ENCODE assay signal across 8 cellular contexts in the genomic region with DNA sequence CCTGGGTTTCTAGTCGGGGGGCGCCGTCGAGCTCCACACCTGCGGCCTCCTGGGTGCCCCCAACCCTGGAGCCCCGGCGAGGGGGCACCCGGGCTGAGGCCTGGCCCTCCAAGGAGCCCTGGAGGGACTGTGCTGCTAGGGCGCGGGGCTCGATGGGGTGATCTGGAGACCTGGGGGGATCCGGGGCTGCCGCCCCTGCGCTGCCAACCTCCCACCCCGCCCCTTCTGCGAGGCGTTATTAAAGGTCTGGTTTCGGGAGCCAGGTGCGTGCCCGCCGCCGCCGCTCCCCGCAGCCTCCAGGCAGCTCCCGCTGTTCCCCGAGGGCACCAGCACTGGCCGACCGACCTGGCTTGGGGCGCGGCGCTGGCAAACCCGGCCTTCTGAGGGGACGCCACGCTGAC. TPM values are rescaled to one million over a fixed set of nuclear protein-coding genes. Genes with fewer than 3 reads are reported as not detected.
A peak's percentile ranks its signal among the peaks of the same experiment; 100 is the strongest.
DNase-seq lines count a peak whose midpoint lies in the region; ATAC-seq and TF ChIP-seq lines count a peak whose summit lies in the region.

No MANE protein-coding gene starts in this region.

- POLR2A ChIA-PET in A673 (lab: Charles Lee; ENCODE audit: low non-redundant PET) (interaction anchor here (0.6 kb wide), 1 partner anchor 134 kb away, joined by 3 read pairs; no protein-coding TSS in a partner anchor), HEK293 (lab: Yijun Ruan, JAX) (interaction anchor here (0.6 to 1.6 kb wide), 9 partner anchors 11 to 778 kb away, joined by 3 to 9 read pairs (median 4); partner anchors contain the start of genes ADARB1, PTTG1IP and UBE2G2)

- TF ChIP-seq POLR2A in body of pancreas (IDR thresholded peaks at IDR 0.05): no peak

- peaks cover 4% of the 10 kb centered on the region for H3K4me1 ChIP-seq in A673 (ENCODE audit: insufficient read depth, low read length, poor library complexity, severe bottlenecking)
- no peaks in the 10 kb centered on the region; the same call in 1 of the 2 replicates for H3K4me1 ChIP-seq in HEK293 (ENCODE audit: control insufficient read depth, insufficient read depth, low read length)
- H3K4me1 ChIP-seq in body of pancreas: peaks cover 42% of the 10 kb centered on the region
- H3K4me1 ChIP-seq in mononuclear cell (ENCODE audit: insufficient read depth, low read length): peaks cover 25% of the 10 kb centered on the region

- H3K36me3 ChIP-seq in A673 (ENCODE audit: insufficient read depth, low read length, poor library complexity, severe bottlenecking) (peaks cover 22% of the 10 kb centered on the region), HEK293 (ENCODE audit: control insufficient read depth in 2 of 2, insufficient read depth in 1 of 2, low read length in 2 of 2) (peaks cover 0 to 42% of the 10 kb centered on the region in 2 experiments; a peak in 2 of 3 replicates), body of pancreas (replicated peaks in 1 of 2; ENCODE audit: insufficient read depth in 1 of 2, low read depth in 2 of 2) (peaks cover 0 to 16% of the 10 kb centered on the region in 2 donors)

- H3K27ac ChIP-seq in A673 (ENCODE audit: low read depth, low read length, poor library complexity, severe bottlenecking) (peak overlapping the region; percentile 79), HEK293 (ENCODE audit: extremely low read depth, low read depth, low read length) (no peak overlapping the region), body of pancreas (peak overlapping the region; percentile 42 to 85 (median 72))

- no TSS peak for BruUV-seq in A673 (replicated peaks; lab: Mats Ljungman, UMichigan)

- H3K27me3 ChIP-seq in A673 (replicated peaks; ENCODE audit: insufficient read depth, low read depth, low read length, poor library complexity) (no peaks in the 10 kb centered on the region), body of pancreas (no peaks in the 10 kb centered on the region), mononuclear cell (ENCODE audit: insufficient read depth, low read length) (no peaks in the 10 kb centered on the region)

- H3K4me3 ChIP-seq in A673 (ENCODE audit: low read depth, low read length, poor library complexity, severe bottlenecking) (peak overlapping the region; percentile 94), HEK293 (ENCODE audit: low read depth, low read length) (peak overlapping the region; percentile 78), body of pancreas (peak overlapping the region; percentile 55 to 86), mononuclear cell (ENCODE audit: low read length) (peak overlapping the region; percentile 22)

- ATAC-seq in body of pancreas (no peak), HG03159 (IDR thresholded peaks at IDR 0.05; ENCODE audit: unreplicated experiment) (no peak)

- intact Hi-C loops in A673 (cut with micrococcal nuclease; ENCODE audit: unreplicated experiment): no loop called here
- intact Hi-C loops in body of pancreas (cut with DNase I): loop anchor here (10.0 kb wide), 1 partner anchor 256 kb away; the partner anchor contains the start of gene SLC19A1

- no peaks in the 10 kb centered on the region for H3K9me3 ChIP-seq in A673 (ENCODE audit: low read depth, low read length, poor library complexity, severe bottlenecking)
- H3K9me3 ChIP-seq in HEK293 (ENCODE audit: control insufficient read depth, insufficient read depth, low read depth, low read length): no peaks in the 10 kb centered on the region
- H3K9me3 ChIP-seq in body of pancreas: no peaks in the 10 kb centered on the region
- no peaks in the 10 kb centered on the region for H3K9me3 ChIP-seq in mononuclear cell (ENCODE audit: low read depth, low read length)

- TF ChIP-seq CTCF in A673 (conservative IDR thresholded peaks at IDR 0.05; ENCODE audit: low read depth, low read length) (no peak), HEK293 (tag by site-specific recombination; IDR thresholded peaks at IDR 0.05) (no peak), body of pancreas (IDR thresholded peaks at IDR 0.05) (no peak)

- CTCF ChIA-PET in A673 (lab: Charles Lee): interaction anchor here (0.7 to 1.5 kb wide), 2 partner anchors 146 to 148 kb away, joined by 6 to 8 read pairs; no protein-coding TSS in a partner anchor
- CTCF ChIA-PET in HEK293 (lab: Yijun Ruan, JAX): interaction anchor here (1.0 to 3.7 kb wide), 2 partner anchors 148 to 151 kb away, joined by 9 to 39 read pairs; no protein-coding TSS in a partner anchor

- 9 to 28% methylated on average over 6 to 31 of the region's 34 CpGs for WGBS in body of pancreas, 2 donors

- DNase-seq in A673 (ENCODE audit: low spot score) (no peak), body of pancreas (no peak), OCI-M1 (lab: John Stamatoyannopoulos, UW) (no peak), germinal center (ENCODE audit: low spot score) (no peak), GM19240 (ENCODE audit: insufficient read length, low spot score) (no peak)

TF ChIP-seq in HEK293, 187 proteins besides CTCF, POLR2A, EP300 and RAD21:
- no peak for TF ChIP-seq ZNF157 (tag by site-specific recombination; IDR thresholded peaks at IDR 0.05)
- no peak for TF ChIP-seq ZNF624 (tag by site-specific recombination; IDR thresholded peaks at IDR 0.05)
- no peak for TF ChIP-seq ZNF121 (tag by site-specific recombination; IDR thresholded peaks at IDR 0.05)
- no peak for TF ChIP-seq ZBTB7A (tag by site-specific recombination; IDR thresholded peaks at IDR 0.05; ENCODE audit: low read depth)
- no peak for TF ChIP-seq ZNF433 (tag by site-specific recombination; IDR thresholded peaks at IDR 0.05; ENCODE audit: low read depth)
- TF ChIP-seq ZSCAN30 (tag by site-specific recombination; IDR thresholded peaks at IDR 0.05): no peak
- TF ChIP-seq ZNF544 (tag by site-specific recombination; IDR thresholded peaks at IDR 0.05): no peak
- TF ChIP-seq, protein P1, sequence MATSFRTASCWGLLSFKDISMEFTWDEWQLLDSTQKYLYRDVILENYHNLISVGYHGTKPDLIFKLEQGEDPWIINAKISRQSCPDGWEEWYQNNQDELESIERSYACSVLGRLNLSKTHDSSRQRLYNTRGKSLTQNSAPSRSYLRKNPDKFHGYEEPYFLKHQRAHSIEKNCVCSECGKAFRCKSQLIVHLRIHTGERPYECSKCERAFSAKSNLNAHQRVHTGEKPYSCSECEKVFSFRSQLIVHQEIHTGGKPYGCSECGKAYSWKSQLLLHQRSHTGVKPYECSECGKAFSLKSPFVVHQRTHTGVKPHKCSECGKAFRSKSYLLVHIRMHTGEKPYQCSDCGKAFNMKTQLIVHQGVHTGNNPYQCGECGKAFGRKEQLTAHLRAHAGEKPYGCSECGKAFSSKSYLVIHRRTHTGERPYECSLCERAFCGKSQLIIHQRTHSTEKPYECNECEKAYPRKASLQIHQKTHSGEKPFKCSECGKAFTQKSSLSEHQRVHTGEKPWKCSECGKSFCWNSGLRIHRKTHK (tag by site-specific recombination; IDR thresholded peaks at IDR 0.05): no peak
- no peak for TF ChIP-seq ZNF211 (tag by site-specific recombination; IDR thresholded peaks at IDR 0.05; ENCODE audit: low read depth)
- TF ChIP-seq ZNF248 (tag by site-specific recombination; IDR thresholded peaks at IDR 0.05): no peak
- TF ChIP-seq GLIS2 (tag by site-specific recombination; IDR thresholded peaks at IDR 0.05): peak; percentile 7; the same call in 1 of the 2 replicates
- TF ChIP-seq ZBTB26 (tag by site-specific recombination; optimal IDR thresholded peaks at IDR 0.05): peak; percentile 1
- TF ChIP-seq KLF10 (tag by site-specific recombination; IDR thresholded peaks at IDR 0.05): no peak
- TF ChIP-seq ZNF426 (tag by site-specific recombination; IDR thresholded peaks at IDR 0.05): no peak
- TF ChIP-seq GFI1B (tag by site-specific recombination; IDR thresholded peaks at IDR 0.05): no peak
- TF ChIP-seq SP2 (tag by site-specific recombination; IDR thresholded peaks at IDR 0.05): no peak
- TF ChIP-seq, protein P2, sequence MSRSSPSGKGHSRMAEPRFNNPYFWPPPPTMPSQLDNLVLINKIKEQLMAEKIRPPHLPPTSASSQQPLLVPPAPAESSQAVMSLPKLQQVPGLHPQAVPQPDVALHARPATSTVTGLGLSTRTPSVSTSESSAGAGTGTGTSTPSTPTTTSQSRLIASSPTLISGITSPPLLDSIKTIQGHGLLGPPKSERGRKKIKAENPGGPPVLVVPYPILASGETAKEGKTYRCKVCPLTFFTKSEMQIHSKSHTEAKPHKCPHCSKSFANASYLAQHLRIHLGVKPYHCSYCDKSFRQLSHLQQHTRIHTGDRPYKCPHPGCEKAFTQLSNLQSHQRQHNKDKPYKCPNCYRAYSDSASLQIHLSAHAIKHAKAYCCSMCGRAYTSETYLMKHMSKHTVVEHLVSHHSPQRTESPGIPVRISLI (tag by site-specific recombination; IDR thresholded peaks at IDR 0.05): no peak

RNA-seq across cellular contexts. Expression of gene POFUT2, which starts 0.7 kb away (rescaled TPM):
- total RNA-seq in A673 (2021) (25.1 and 29.5 TPM in 2 replicates), body of pancreas (10 to 100 TPM; 16.3 to 46.1 TPM), mononuclear cell (13.9 TPM)

Comparison
In these comparisons a context has a peak if more than half of its experiments do, and no peak if none do; other contexts are left out.
1. H3K4me3 ChIP-seq: peak in every context shown above with its lines; median percentile 94 in A673; 78 in HEK293; 70 in body of pancreas; 22 in mononuclear cell.